In the genomic region with DNA sequence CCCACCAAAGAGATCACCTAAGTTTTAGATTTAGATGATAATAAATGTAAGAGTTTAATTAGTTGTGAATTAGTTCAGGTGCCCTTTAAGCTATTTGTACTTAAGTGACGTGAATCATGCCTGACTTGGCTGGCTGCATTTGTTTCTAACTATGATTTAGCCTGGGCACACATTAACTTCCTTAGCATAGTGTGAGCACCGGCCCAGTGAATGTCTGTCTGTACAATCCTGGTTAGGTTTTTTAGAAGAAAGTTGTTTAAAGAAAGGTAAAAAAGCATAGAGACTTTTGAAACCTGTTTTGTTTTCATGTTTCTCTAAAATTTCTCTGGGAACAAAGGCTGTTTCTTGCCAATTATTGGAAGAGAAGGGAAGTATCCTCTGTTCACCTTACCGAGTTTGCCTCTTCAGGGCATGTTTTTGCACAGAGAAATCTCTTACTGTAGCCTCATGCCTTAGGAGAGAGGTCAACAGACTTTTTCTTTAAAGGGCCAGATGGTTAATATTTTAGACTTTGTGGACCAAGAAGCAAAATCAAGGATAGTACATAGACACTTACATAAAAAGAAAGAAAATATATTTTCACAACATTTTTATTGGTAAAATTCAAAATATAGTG, we compare ENCODE assay signal across 11 cellular contexts. TPM values are rescaled to one million over a fixed set of nuclear protein-coding genes. Genes with fewer than 3 reads are reported as not detected.
A peak's percentile ranks its signal among the peaks of the same experiment; 100 is the strongest.
DNase-seq lines count a peak whose midpoint lies in the region; ATAC-seq and TF ChIP-seq lines count a peak whose summit lies in the region.
"Had no signal": no experiment of that assay in that cellular context is flagged by ENCODE, and none has a peak within 500 bp of the region (broad histone marks: within the 10 kb centered on the region; RNA-seq: fewer than 3 reads in every experiment).

No MANE protein-coding gene starts in this region.

- no peak for TF ChIP-seq POLR2A in stomach (IDR thresholded peaks at IDR 0.05)

- TF ChIP-seq CTCF in chondrocyte (IDR thresholded peaks at IDR 0.05) (no peak), stomach (IDR thresholded peaks at IDR 0.05) (no peak)

- WGBS in stomach, 5 donors: 19 to 36% (median 21%) methylated on average over 3 of the region's 3 CpGs

- H3K27me3 ChIP-seq in stomach: no peaks in the 10 kb centered on the region
- H3K27me3 ChIP-seq: testis had no signal

- H3K9me3 Mint-ChIP-seq in chondrocyte (ENCODE audit: low read depth): no peaks in the 10 kb centered on the region

- peak; percentile 29 for DNase-seq in HT-29 (ENCODE audit: low spot score)
- DNase-seq in chondrocyte (ENCODE audit: low spot score): no peak
- peak; percentile 62 for DNase-seq in left lobe of liver (ENCODE audit: low spot score)
- DNase-seq in stomach: peak; percentile 67
- no peak for DNase-seq in NCI-H2171 (lab: John Stamatoyannopoulos, UW)
- DNase-seq in effector CD4-positive, alpha-beta T cell: no peak
- no peak for DNase-seq in stimulated activated naive CD4-positive, alpha-beta T cell treated with Interleukin-2 at 50 U/mL for 16 hours (lab: John Stamatoyannopoulos, UW)
- no peak for DNase-seq in stimulated activated CD4-positive, alpha-beta T cell treated with anti-CD3 and anti-CD28 coated beads, Interleukin-4, amount 100 ng/mL, for 1 hour
- DNase-seq: activated gamma-delta T cell, NCI-H1105, testis had no signal

- peak overlapping the region; percentile 69 for H3K27ac Mint-ChIP-seq in chondrocyte (ENCODE audit: unreplicated experiment)

- peak overlapping the region; percentile 3 for H3K4me3 Mint-ChIP-seq in chondrocyte (ENCODE audit: unreplicated experiment)

- TF ChIP-seq EP300 in stomach (IDR thresholded peaks at IDR 0.05): no peak

- no peaks in the 10 kb centered on the region for H3K36me3 Mint-ChIP-seq in chondrocyte (ENCODE audit: low read depth)

- peaks cover 1% of the 10 kb centered on the region for H3K27me3 Mint-ChIP-seq in chondrocyte (ENCODE audit: low read depth)

- no peaks in the 10 kb centered on the region for H3K36me3 ChIP-seq in stomach

- intact Hi-C loops in stomach (cut with DNase I; ENCODE audit: low total_unique reads): no loop called here

- H3K4me3 ChIP-seq in stomach: no peak overlapping the region
- H3K4me3 ChIP-seq: testis had no signal

- ATAC-seq in left lobe of liver: peak; percentile 78

- H3K4me1 Mint-ChIP-seq in chondrocyte (ENCODE audit: low read depth): peaks cover 22% of the 10 kb centered on the region

- no peaks in the 10 kb centered on the region for H3K9me3 ChIP-seq in stomach
- H3K9me3 ChIP-seq: testis had no signal

- H3K4me1 ChIP-seq in stomach: peaks cover 3 to 29% (median 16%) of the 10 kb centered on the region in 4 donors
- H3K4me1 ChIP-seq: testis had no signal

- H3K27ac ChIP-seq in stomach: peak overlapping the region in 4 of 5 donors; percentile 62 to 76 (median 68)
- H3K27ac ChIP-seq: testis had no signal

RNA-seq across cellular contexts. Expression of a gene that starts 42.9 kb away (rescaled TPM):
- 123 and 128 TPM in 2 replicates for total RNA-seq in HT-29 (2014; rRNA removed; shearing (Covaris generic))
- total RNA-seq in chondrocyte: 22.0 to 25.1 TPM (median 23.6 TPM) in 3 replicates
- total RNA-seq in left lobe of liver: 32.2 TPM
- total RNA-seq in stomach: 10 to 100 TPM in 3 of 5 donors, 1 to 10 TPM in 1, under 1 TPM in 1; 0.58 to 36.2 (median 14.5) TPM
- 1 to 10 TPM; 2.0 to 3.7 (median 2.9) TPM for polyA plus RNA-seq in stomach

Comparison
In these comparisons a context has a peak if more than half of its experiments do, and no peak if none do; other contexts are left out.
1. DNase-seq: peak in HT-29 (single experiment), left lobe of liver (single experiment) and stomach (single experiment); none in chondrocyte (single experiment), NCI-H2171 (single experiment), effector CD4-positive, alpha-beta T cell (single experiment), stimulated activated naive CD4-positive, alpha-beta T cell treated with Interleukin-2 at 50 U/mL for 16 hours (single experiment) and stimulated activated CD4-positive, alpha-beta T cell treated with anti-CD3 and anti-CD28 coated beads, Interleukin-4, amount 100 ng/mL, for 1 hour (single experiment).